Comparison of ENCODE assay signal across 15 cellular contexts in genomic region chr6:150546457-150546856, GRCh38.
"Had no signal": no experiment of that assay in that cellular context is flagged by ENCODE, and none has a peak within 500 bp of the region (broad histone marks: within the 10 kb centered on the region; RNA-seq: fewer than 3 reads in every experiment).

No MANE protein-coding gene starts in this region.

- ATAC-seq: gastrocnemius medialis, mucosa of descending colon, natural killer cell had no signal

- DNase-seq: effector memory CD4-positive, alpha-beta T cell; gastrocnemius medialis; immature natural killer cell; mucosa of descending colon; natural killer cell; nucleus accumbens; ovary; sigmoid colon; stimulated activated CD4-positive, alpha-beta T cell treated with anti-CD3 and anti-CD28 coated beads, Interleukin-2, amount 100 ng/mL, for 24 hours; stimulated activated naive CD4-positive, alpha-beta T cell treated with Interleukin-2 at 50 U/mL for 16 hours; trophoblast cell had no signal

- H3K27ac ChIP-seq: epithelial cell of prostate, esophagus muscularis mucosa, gastrocnemius medialis, neural progenitor cell, ovary, sigmoid colon had no signal

- H3K36me3 ChIP-seq: esophagus muscularis mucosa, gastrocnemius medialis, neural progenitor cell, ovary, sigmoid colon had no signal

- H3K27me3 ChIP-seq: esophagus muscularis mucosa, gastrocnemius medialis, neural progenitor cell, ovary, sigmoid colon had no signal

- H3K9me3 ChIP-seq: esophagus muscularis mucosa, gastrocnemius medialis, mucosa of descending colon, ovary, sigmoid colon had no signal

- H3K4me2 ChIP-seq: neural progenitor cell had no signal

- H3K4me1 ChIP-seq: gastrocnemius medialis had no signal

- H3K9ac ChIP-seq: neural progenitor cell had no signal

- H3K4me3 ChIP-seq: esophagus muscularis mucosa, gastrocnemius medialis, mucosa of descending colon, neural progenitor cell, ovary, sigmoid colon, skin epidermis had no signal
